Comparison of ENCODE assay signal across 10 cellular contexts in genomic region chr5:123450641-123451421, GRCh38. TPM values are rescaled to one million over a fixed set of nuclear protein-coding genes. Genes with fewer than 3 reads are reported as not detected.
DNase-seq lines count a peak whose midpoint lies in the region; ATAC-seq and TF ChIP-seq lines count a peak whose summit lies in the region.
"Had no signal": no experiment of that assay in that cellular context is flagged by ENCODE, and none has a peak within 500 bp of the region (broad histone marks: within the 10 kb centered on the region; RNA-seq: fewer than 3 reads in every experiment).

No MANE protein-coding gene starts in this region.

- TF ChIP-seq EP300 in stomach (IDR thresholded peaks at IDR 0.05) = no peak

- H3K27ac ChIP-seq in stomach (no peak overlapping the region), caudate nucleus (ENCODE audit: low read depth, low read length) (no peak overlapping the region)

- no peak for ATAC-seq in GM21390 (IDR thresholded peaks at IDR 0.05; ENCODE audit: unreplicated experiment)
- ATAC-seq: GM23338 had no signal

- H3K9me3 ChIP-seq in stomach = no peaks in the 10 kb centered on the region

- no peak for TF ChIP-seq CTCF in stomach (IDR thresholded peaks at IDR 0.05)

- WGBS in stomach, 5 donors = 66 to 78% (median 71%) methylated on average over 3 of the region's 3 CpGs

- H3K36me3 ChIP-seq in stomach = no peaks in the 10 kb centered on the region

- no peaks in the 10 kb centered on the region for H3K27me3 ChIP-seq in stomach

- intact Hi-C loops in stomach (cut with DNase I; ENCODE audit: low total_unique reads) = no loop called here

- TF ChIP-seq POLR2A in stomach (IDR thresholded peaks at IDR 0.05) = no peak

- H3K4me3 ChIP-seq in stomach = no peak overlapping the region
- H3K4me3 ChIP-seq: GM23338 had no signal

- H3K4me1 ChIP-seq in stomach = no peaks in the 10 kb centered on the region

- DNase-seq in DMS79 (lab: John Stamatoyannopoulos, UW) (peak; percentile 51), NCI-H1694 (lab: John Stamatoyannopoulos, UW) (peak; percentile 97), amniotic epithelial cell (ENCODE audit: low read depth) (peak; percentile 48), myocyte (ENCODE audit: low read depth) (peak; percentile 51), stomach (no peak), caudate nucleus (lab: John Stamatoyannopoulos, UW) (no peak)
- DNase-seq in activated CD4-positive, CD25-positive, alpha-beta regulatory T cell treated with anti-CD3 and anti-CD28 coated beads, Interleukin-2, amount 50 U/mL, for 72 hours = no peak
- DNase-seq: small intestine had no signal

RNA-seq across cellular contexts. Expression of gene CEP120, which starts 27.6 kb away (rescaled TPM):
- total RNA-seq in myocyte = 9.1 and 12.1 TPM in 2 replicates
- 3.3 TPM for polyA plus RNA-seq in myocyte (2012)
- total RNA-seq in stomach = 10 to 100 TPM in 3 of 5 donors, 1 to 10 TPM in 2; 3.5 to 27.5 (median 12.5) TPM
- polyA plus RNA-seq in stomach = 1 to 10 TPM; 3.7 to 5.8 (median 4.0) TPM

Comparison
In these comparisons a context has a peak if more than half of its experiments do, and no peak if none do; other contexts are left out.
1. DNase-seq: peak in DMS79 (single experiment), NCI-H1694 (single experiment), amniotic epithelial cell (single experiment) and myocyte (single experiment); none in stomach (single experiment), caudate nucleus (0 of 61) and activated CD4-positive, CD25-positive, alpha-beta regulatory T cell treated with anti-CD3 and anti-CD28 coated beads, Interleukin-2, amount 50 U/mL, for 72 hours (single experiment).